In the genomic region with DNA sequence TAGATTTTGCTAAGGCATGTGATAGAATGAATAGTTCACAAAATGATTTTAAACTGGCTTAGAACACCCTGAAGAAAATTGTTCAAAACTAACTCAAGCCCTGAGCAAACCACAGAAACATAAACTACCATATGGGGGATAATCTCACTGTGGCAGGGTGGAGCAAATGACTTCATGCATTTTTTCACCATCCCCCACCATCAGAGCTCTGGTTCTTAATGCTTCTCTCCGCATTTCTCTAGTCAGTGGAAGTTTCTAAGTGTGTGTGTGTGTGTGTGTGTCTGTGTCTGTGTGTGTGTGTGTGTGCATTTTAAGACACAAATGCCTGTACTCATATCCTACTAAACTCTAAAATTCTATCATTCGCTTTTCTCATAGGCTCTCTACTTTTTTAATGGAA, we compare ENCODE assay signal across 14 cellular contexts.
DNase-seq lines count a peak whose midpoint lies in the region; ATAC-seq, FAIRE-seq and TF ChIP-seq lines count a peak whose summit lies in the region.
"Had no signal": no experiment of that assay in that cellular context is flagged by ENCODE, and none has a peak within 500 bp of the region (broad histone marks: within the 10 kb centered on the region; RNA-seq: fewer than 3 reads in every experiment).

No MANE protein-coding gene starts in this region.

- ATAC-seq in A549 = no peak
- ATAC-seq in right cardiac atrium = no peak
- ATAC-seq: heart left ventricle, psoas muscle had no signal

- H3K36me3 ChIP-seq in adipocyte (ENCODE audit: control insufficient read depth, insufficient read depth, low read length, severe bottlenecking) = no peaks in the 10 kb centered on the region
- H3K36me3 ChIP-seq in hepatocyte (replicated peaks; ENCODE audit: insufficient read depth, low read depth) = no peaks in the 10 kb centered on the region
- H3K36me3 ChIP-seq: heart left ventricle had no signal

- TF ChIP-seq EP300 in A549 (IDR thresholded peaks at IDR 0.05) = no peak

- H3K27me3 ChIP-seq in adipocyte (replicated peaks; ENCODE audit: control insufficient read depth, insufficient read depth, low read length) (no peaks in the 10 kb centered on the region), hepatocyte (no peaks in the 10 kb centered on the region), right cardiac atrium (ENCODE audit: control insufficient read depth, insufficient read depth) (no peaks in the 10 kb centered on the region)
- H3K27me3 ChIP-seq: heart left ventricle had no signal

- intact Hi-C loops in right cardiac atrium (cut with DNase I) = no loop called here

- H3K4me1 ChIP-seq in A549 (peaks cover 46% of the 10 kb centered on the region), adipocyte (ENCODE audit: control insufficient read depth, insufficient read depth, low read length) (peaks cover 39% of the 10 kb centered on the region), hepatocyte (ENCODE audit: insufficient read depth) (peaks cover 11% of the 10 kb centered on the region), right cardiac atrium (ENCODE audit: control insufficient read depth, insufficient read depth, low read length) (no peaks in the 10 kb centered on the region)
- H3K4me1 ChIP-seq: psoas muscle had no signal

- peak overlapping the region; percentile 25 for H3K9ac ChIP-seq in adipocyte (ENCODE audit: low read length)

- no peak for FAIRE-seq in A549 (lab: Jason Lieb, UNC)

- CTCF ChIA-PET in A549 (lab: Yijun Ruan, JAX) = interaction anchor here (0.8 to 1.2 kb wide), 3 partner anchors 13 to 28 kb away, joined by 3 read pairs; no protein-coding TSS in a partner anchor

- H2AFZ ChIP-seq in hepatocyte = no peak overlapping the region

- DNase-seq in A549 (ENCODE audit: low read depth in 1 of 2, low spot score in 1 of 2) (no peak), HFF-Myc (ENCODE audit: extremely low read depth, low read depth) (peak; percentile 83), adipocyte (ENCODE audit: low read depth) (peak; percentile 78), hepatocyte (ENCODE audit: low spot score) (peak; percentile 52), iPS-NIHi11 (ENCODE audit: low spot score) (no peak), right cardiac atrium (no peak)
- no peak for DNase-seq in activated T-cell treated with anti-CD3 and anti-CD28 coated beads, Interleukin-2, amount 50 U/mL, for 1 hour
- no peak for DNase-seq in activated T-cell treated with anti-CD3 and anti-CD28 coated beads, Interleukin-2, amount 50 U/mL, for 48 hours
- DNase-seq: activated CD4-positive, CD25-positive, alpha-beta regulatory T cell treated with anti-CD3 and anti-CD28 coated beads, Interleukin-2, amount 50 U/mL, for 72 hours; activated gamma-delta T cell; heart left ventricle; NCI-H446; psoas muscle; SHP77 treated with DMSO at 0.1 percent for 48 hours had no signal

- H3K9me3 ChIP-seq in A549 = peaks cover 1% of the 10 kb centered on the region; the same call in 1 of the 3 replicates
- H3K9me3 ChIP-seq in adipocyte (ENCODE audit: control insufficient read depth, low read length) = no peaks in the 10 kb centered on the region
- H3K9me3 ChIP-seq in hepatocyte (ENCODE audit: low read depth) = no peaks in the 10 kb centered on the region
- no peaks in the 10 kb centered on the region for H3K9me3 ChIP-seq in right cardiac atrium (ENCODE audit: control insufficient read depth, low read length)

- H3K4me2 ChIP-seq in A549 (peak overlapping the region; percentile 37; the same call in 2 of the 3 replicates), hepatocyte (no peak overlapping the region)

- no peak for TF ChIP-seq CTCF in A549 (IDR thresholded peaks at IDR 0.05)
- TF ChIP-seq CTCF in HFF-Myc (IDR thresholded peaks at IDR 0.05; ENCODE audit: low read depth, low read length, missing control alignments) = no peak
- TF ChIP-seq CTCF in hepatocyte (IDR thresholded peaks at IDR 0.05; ENCODE audit: poor library complexity) = no peak

- H3K4me3 ChIP-seq in A549 (no peak overlapping the region), HFF-Myc (replicated peaks; ENCODE audit: low read depth, low read length) (no peak overlapping the region), adipocyte (ENCODE audit: low read length) (no peak overlapping the region), hepatocyte (no peak overlapping the region), right cardiac atrium (ENCODE audit: low read length) (no peak overlapping the region)
- H3K4me3 ChIP-seq: heart left ventricle, psoas muscle had no signal

- TF ChIP-seq RAD21 in A549 (conservative IDR thresholded peaks at IDR 0.05 in 1 of 2, IDR thresholded peaks at IDR 0.05 in 1 of 2) = no peak

- H3K27ac ChIP-seq in A549 = peak overlapping the region in 1 of 2 experiments; percentile 67; a peak in 2 of 6 replicates
- H3K27ac ChIP-seq in hepatocyte = peak overlapping the region; percentile 32
- no peak overlapping the region for H3K27ac ChIP-seq in right cardiac atrium (ENCODE audit: low read length)
- H3K27ac ChIP-seq: psoas muscle had no signal

- 96% methylated on average over 2 of the region's 2 CpGs for WGBS in A549 (ENCODE audit: missing lambda C conversion rate)
- WGBS in hepatocyte (ENCODE audit: low lambda C conversion rate, missing lambda C conversion rate) = 60% methylated on average over 2 of the region's 2 CpGs
- 73% methylated on average over 2 of the region's 2 CpGs for WGBS in right cardiac atrium

- POLR2A ChIA-PET in A549 (lab: Yijun Ruan, JAX) = no interaction called here

- TF ChIP-seq POLR2A in A549 (IDR thresholded peaks at IDR 0.05; ENCODE audit: low read length) = no peak

- no peaks in the 10 kb centered on the region for H4K20me1 ChIP-seq in hepatocyte (ENCODE audit: insufficient read depth, poor library complexity, severe bottlenecking)

- no peaks in the 10 kb centered on the region for H3K9me2 ChIP-seq in hepatocyte (replicated peaks; ENCODE audit: insufficient read depth)

- H3K79me2 ChIP-seq in hepatocyte = no peaks in the 10 kb centered on the region

TF ChIP-seq in A549, 52 proteins besides CTCF, POLR2A, EP300 and RAD21:
- TF ChIP-seq CHD2 (IDR thresholded peaks at IDR 0.05; ENCODE audit: low read length, partially characterized antibody) (no peak), TP53 (CRISPR knock-in tag; IDR thresholded peaks at IDR 0.05) (no peak), HOXA7 (CRISPR knock-in tag; IDR thresholded peaks at IDR 0.05) (no peak), ZSCAN20 (CRISPR knock-in tag; IDR thresholded peaks at IDR 0.05) (no peak)

Comparison
In these comparisons a context has a peak if more than half of its experiments do, and no peak if none do; other contexts are left out.
1. DNase-seq: peak in HFF-Myc (single experiment), adipocyte (single experiment) and hepatocyte (single experiment); none in A549 (0 of 2), iPS-NIHi11 (single experiment), activated T-cell treated with anti-CD3 and anti-CD28 coated beads, Interleukin-2, amount 50 U/mL, for 1 hour (single experiment), activated T-cell treated with anti-CD3 and anti-CD28 coated beads, Interleukin-2, amount 50 U/mL, for 48 hours (0 of 2) and right cardiac atrium (0 of 3).